9 cellular contexts compared by ENCODE assay signal in genomic region chr20:58839991-58840747, GRCh38. TPM values are rescaled to one million over a fixed set of nuclear protein-coding genes. Genes with fewer than 3 reads are reported as not detected.
DNase-seq lines count a peak whose midpoint lies in the region; ATAC-seq, FAIRE-seq and TF ChIP-seq lines count a peak whose summit lies in the region.
"Had no signal": no experiment of that assay in that cellular context is flagged by ENCODE, and none has a peak within 500 bp of the region (broad histone marks: within the 10 kb centered on the region; RNA-seq: fewer than 3 reads in every experiment).

No MANE protein-coding gene starts in this region.

- peaks cover 7 to 83% of the 10 kb centered on the region in 2 experiments; a peak in 4 of 5 replicates for H3K27me3 ChIP-seq in HepG2 (ENCODE audit: control insufficient read depth in 1 of 2, insufficient read depth in 2 of 2, low read length in 2 of 2)
- H3K27me3 ChIP-seq in right lobe of liver = no peaks in the 10 kb centered on the region
- peaks cover 40% of the 10 kb centered on the region for H3K27me3 ChIP-seq in lower lobe of right lung (ENCODE audit: low read depth)

- H4K20me1 ChIP-seq in HepG2 (ENCODE audit: insufficient read depth, low read length) = no peaks in the 10 kb centered on the region

- no peak overlapping the region for H3K9ac ChIP-seq in HepG2 (ENCODE audit: insufficient read depth, low read depth, low read length)

- no peak overlapping the region for H3K27ac ChIP-seq in HepG2 (ENCODE audit: extremely low read length, insufficient read depth, low read length)
- no peak overlapping the region for H3K27ac ChIP-seq in right lobe of liver
- no peak overlapping the region for H3K27ac ChIP-seq in lower lobe of right lung

- peak; percentile 41 for ATAC-seq in HepG2
- no peak for ATAC-seq in right lobe of liver
- ATAC-seq in lower lobe of right lung = no peak
- no peak for ATAC-seq in GM18519 (IDR thresholded peaks at IDR 0.05; ENCODE audit: low FRiP score, unreplicated experiment)
- ATAC-seq in HG02852 (IDR thresholded peaks at IDR 0.05; ENCODE audit: unreplicated experiment) = no peak

- CTCF ChIA-PET in HepG2 (lab: Yijun Ruan, JAX; ENCODE audit: low intra/inter-chr PET ratio, low total read pairs) = interaction anchor here (1.5 to 3.0 kb wide), 2 partner anchors 359 to 603 kb away, joined by 6 to 12 read pairs; no protein-coding TSS in a partner anchor

- H3K79me2 ChIP-seq in HepG2 (ENCODE audit: insufficient read depth, low read length) = no peaks in the 10 kb centered on the region

- DNase-seq in HepG2 (ENCODE audit: low spot score) = no peak
- no peak for DNase-seq in right lobe of liver
- no peak for DNase-seq in activated T-helper 1 cell treated with anti-CD3 and anti-CD28 coated beads, Interleukin-12 subunit alpha, Interleukin-12 subunit beta, Interleukin-2, Interleukin-4 antibody, amounts not matched to agents 30 ng/mL and 10 ng/mL and 1 ng/mL, durations not matched to agents 14 hours and 24 hours and 36 hours (ENCODE audit: low spot score)
- DNase-seq in lower lobe of right lung = no peak
- DNase-seq in NCI-H1092 treated with DMSO at 0.1 percent for 48 hours (lab: John Stamatoyannopoulos, UW) = no peak
- DNase-seq in NCI-H524 treated with DMSO at 0.1 percent for 48 hours (lab: John Stamatoyannopoulos, UW) = no peak
- DNase-seq: foreskin melanocyte had no signal

- peaks cover 72% of the 10 kb centered on the region for H3K27me3 Mint-ChIP-seq in activated T-helper 1 cell treated with anti-CD3 and anti-CD28 coated beads, Interleukin-12 subunit alpha, Interleukin-12 subunit beta, Interleukin-2, Interleukin-4 antibody, amounts not matched to agents 30 ng/mL and 10 ng/mL and 1 ng/mL, durations not matched to agents 14 hours and 24 hours and 36 hours (ENCODE audit: insufficient read depth)

- H3K4me1 ChIP-seq in HepG2 (ENCODE audit: insufficient read depth, low read length) (no peaks in the 10 kb centered on the region), right lobe of liver (peaks cover 0 to 6% (median 0%) of the 10 kb centered on the region in 4 donors), lower lobe of right lung (no peaks in the 10 kb centered on the region)

- H2AFZ ChIP-seq in HepG2 (ENCODE audit: low read length) = no peak overlapping the region

- no peak for TF ChIP-seq CTCF in HepG2 (CRISPR knock-in tag; IDR thresholded peaks at IDR 0.05)
- TF ChIP-seq CTCF in right lobe of liver (IDR thresholded peaks at IDR 0.05) = no peak
- TF ChIP-seq CTCF in lower lobe of right lung (IDR thresholded peaks at IDR 0.05) = no peak

- H3K36me3 Mint-ChIP-seq in activated T-helper 1 cell treated with anti-CD3 and anti-CD28 coated beads, Interleukin-12 subunit alpha, Interleukin-12 subunit beta, Interleukin-2, Interleukin-4 antibody, amounts not matched to agents 30 ng/mL and 10 ng/mL and 1 ng/mL, durations not matched to agents 14 hours and 24 hours and 36 hours (ENCODE audit: low read depth) = peaks cover 1% of the 10 kb centered on the region

- TF ChIP-seq EP300 in HepG2 (IDR thresholded peaks at IDR 0.05; ENCODE audit: low read depth in 2 of 2, low read length in 2 of 2) (no peak), HepG2 (CRISPR knock-in tag; IDR thresholded peaks at IDR 0.05; ENCODE audit: borderline replicate concordance) (no peak)

- H3K4me1 Mint-ChIP-seq in activated T-helper 1 cell treated with anti-CD3 and anti-CD28 coated beads, Interleukin-12 subunit alpha, Interleukin-12 subunit beta, Interleukin-2, Interleukin-4 antibody, amounts not matched to agents 30 ng/mL and 10 ng/mL and 1 ng/mL, durations not matched to agents 14 hours and 24 hours and 36 hours (ENCODE audit: low read depth) = no peaks in the 10 kb centered on the region

- intact Hi-C loops in HepG2 (cut with micrococcal nuclease; ENCODE audit: unreplicated experiment) (loop anchor here (5.0 kb wide), 2 partner anchors 593 to 1357 kb away; no protein-coding TSS in a partner anchor), right lobe of liver (cut with DNase I) (no loop called here), lower lobe of right lung (cut with DNase I) (no loop called here)
- intact Hi-C loops in activated T-helper 1 cell treated with anti-CD3 and anti-CD28 coated beads, Interleukin-12 subunit alpha, Interleukin-12 subunit beta, Interleukin-2, Interleukin-4 antibody, amounts not matched to agents 30 ng/mL and 10 ng/mL and 1 ng/mL, durations not matched to agents 14 hours and 24 hours and 36 hours (cut with micrococcal nuclease) = loop anchor here (10.0 kb wide), 1 partner anchor 605 kb away; no protein-coding TSS in a partner anchor

- H3K9me3 ChIP-seq in HepG2 (ENCODE audit: low read length) (no peaks in the 10 kb centered on the region), right lobe of liver (no peaks in the 10 kb centered on the region), lower lobe of right lung (no peaks in the 10 kb centered on the region)

- no peak for FAIRE-seq in HepG2 (lab: Jason Lieb, UNC)

- no TSS peak for BruUV-seq in HepG2 (replicated peaks; lab: Mats Ljungman, UMichigan)

- no peaks in the 10 kb centered on the region for H3K9me3 Mint-ChIP-seq in activated T-helper 1 cell treated with anti-CD3 and anti-CD28 coated beads, Interleukin-12 subunit alpha, Interleukin-12 subunit beta, Interleukin-2, Interleukin-4 antibody, amounts not matched to agents 30 ng/mL and 10 ng/mL and 1 ng/mL, durations not matched to agents 14 hours and 24 hours and 36 hours

- no peak overlapping the region for H3K4me2 ChIP-seq in HepG2 (ENCODE audit: low read depth, low read length)

- POLR2A ChIA-PET in HepG2 (lab: Yijun Ruan, JAX) = no interaction called here

- H3K36me3 ChIP-seq in HepG2 (replicated peaks in 1 of 2; ENCODE audit: control insufficient read depth in 1 of 2, insufficient read depth in 2 of 2, low read length in 2 of 2) = no peaks in the 10 kb centered on the region
- H3K36me3 ChIP-seq in right lobe of liver = no peaks in the 10 kb centered on the region
- H3K36me3 ChIP-seq in lower lobe of right lung = no peaks in the 10 kb centered on the region

- TF ChIP-seq POLR2A in HepG2 (IDR thresholded peaks at IDR 0.05; ENCODE audit: insufficient read depth in 1 of 2, low read depth in 2 of 2, low read length in 2 of 2) = no peak
- no peak for TF ChIP-seq POLR2A in right lobe of liver (IDR thresholded peaks at IDR 0.05)

- in situ Hi-C loops in HepG2 (cut with HindIII; ENCODE audit: extremely low pct_ligation_motif_present, low pct_unique_long_range_greater_than_20kb) = loop anchor here (10.0 kb wide), 2 partner anchors 355 to 605 kb away; no protein-coding TSS in a partner anchor

- no peak for TF ChIP-seq RAD21 in HepG2 (CRISPR knock-in tag; IDR thresholded peaks at IDR 0.05)

- H3K4me3 Mint-ChIP-seq in activated T-helper 1 cell treated with anti-CD3 and anti-CD28 coated beads, Interleukin-12 subunit alpha, Interleukin-12 subunit beta, Interleukin-2, Interleukin-4 antibody, amounts not matched to agents 30 ng/mL and 10 ng/mL and 1 ng/mL, durations not matched to agents 14 hours and 24 hours and 36 hours = peak overlapping the region; percentile 58

- H3K4me3 ChIP-seq in HepG2 (replicated peaks in 1 of 3; ENCODE audit: insufficient read depth in 1 of 3, low read depth in 2 of 3, low read length in 3 of 3) (no peak overlapping the region), right lobe of liver (no peak overlapping the region), lower lobe of right lung (peak overlapping the region; percentile 11)

- 62% methylated on average over 67 of the region's 67 CpGs for WGBS in HepG2 (ENCODE audit: low lambda C conversion rate)
- WGBS in right lobe of liver (ENCODE audit: insufficient coverage, low coverage, low lambda C conversion rate, missing lambda C conversion rate) = 54% methylated on average over 13 of the region's 67 CpGs

- H3K27ac Mint-ChIP-seq in activated T-helper 1 cell treated with anti-CD3 and anti-CD28 coated beads, Interleukin-12 subunit alpha, Interleukin-12 subunit beta, Interleukin-2, Interleukin-4 antibody, amounts not matched to agents 30 ng/mL and 10 ng/mL and 1 ng/mL, durations not matched to agents 14 hours and 24 hours and 36 hours = peak overlapping the region; percentile 55

RNA-seq across cellular contexts. Expression of gene GNAS-AS1, which starts 10.5 kb away (rescaled TPM):
- total RNA-seq in HepG2 (2016; rRNA removed; fragmentation: Illumina TruSeq; extraction: Trizol) (not detected in 2 replicates), right lobe of liver (under 1 TPM in 3 of 6 experiments, not detected in 3; 0.23 to 0.37 (median 0.27) TPM), lower lobe of right lung (0.97 TPM)
- total RNA-seq in HepG2 (2016; cell fraction: cytosol; rRNA removed; fragmentation: Illumina TruSeq; extraction: Trizol; ENCODE audit: low read depth) = not detected in 2 replicates
- total RNA-seq in HepG2 (2016; cell fraction: insoluble cytoplasmic fraction; rRNA removed; fragmentation: Illumina TruSeq; extraction: Trizol) = not detected in 2 replicates
- not detected in 2 replicates for total RNA-seq in HepG2 (2016; cell fraction: membrane; rRNA removed; fragmentation: Illumina TruSeq; extraction: Trizol)
- total RNA-seq in HepG2 (2016; cell fraction: nucleus; rRNA removed; fragmentation: Illumina TruSeq; extraction: Trizol) = not detected in 2 replicates
- not detected in 2 replicates for polyA plus RNA-seq in HepG2 (2011; rRNA removed)
- not detected in 2 replicates for polyA plus RNA-seq in HepG2 (2011; cell fraction: cytosol; rRNA removed)
- polyA plus RNA-seq in HepG2 (2011; cell fraction: nucleus; rRNA removed) = 0.06 and 0.23 TPM in 2 replicates
- polyA plus RNA-seq in HepG2 (2012) = not detected in 2 replicates
- polyA plus RNA-seq in HepG2 (2016; cell fraction: cytosol; fragmentation: Illumina TruSeq; extraction: Trizol; ENCODE audit: low read depth) = not detected in 2 replicates
- not detected in 2 replicates for polyA plus RNA-seq in HepG2 (2016; cell fraction: insoluble cytoplasmic fraction; fragmentation: Illumina TruSeq; extraction: Trizol; ENCODE audit: low read depth)
- polyA plus RNA-seq in HepG2 (2016; cell fraction: membrane; fragmentation: Illumina TruSeq; extraction: Trizol; ENCODE audit: low read depth) = not detected in 2 replicates
- polyA plus RNA-seq in HepG2 (2016; cell fraction: nucleus; fragmentation: Illumina TruSeq; extraction: Trizol; ENCODE audit: insufficient read depth, low read depth) = not detected in 2 replicates
- 0.49 TPM in 1 of 2 replicates, not detected in the other for polyA minus RNA-seq in HepG2 (2011; rRNA and poly(A)+ RNA removed; ENCODE audit: low replicate concordance)
- not detected in 2 replicates for polyA minus RNA-seq in HepG2 (2011; cell fraction: cytosol; rRNA and poly(A)+ RNA removed)
- polyA minus RNA-seq in HepG2 (2011; cell fraction: nucleus; rRNA and poly(A)+ RNA removed) = 0.26 and 0.37 TPM in 2 replicates
- 1.4 and 1.7 TPM in 2 replicates for total RNA-seq in activated T-helper 1 cell treated with anti-CD3 and anti-CD28 coated beads, Interleukin-12 subunit alpha, Interleukin-12 subunit beta, Interleukin-2, Interleukin-4 antibody, amounts not matched to agents 30 ng/mL and 10 ng/mL and 1 ng/mL, durations not matched to agents 14 hours and 24 hours and 36 hours

RNA-seq across cellular contexts. Expression of gene GNAS, which starts 12.3 kb away (rescaled TPM):
- 382 and 407 TPM in 2 replicates for total RNA-seq in HepG2 (2016; rRNA removed; fragmentation: Illumina TruSeq; extraction: Trizol)
- 604 and 617 TPM in 2 replicates for total RNA-seq in HepG2 (2016; cell fraction: cytosol; rRNA removed; fragmentation: Illumina TruSeq; extraction: Trizol; ENCODE audit: low read depth)
- total RNA-seq in HepG2 (2016; cell fraction: insoluble cytoplasmic fraction; rRNA removed; fragmentation: Illumina TruSeq; extraction: Trizol) = 369 and 397 TPM in 2 replicates
- 887 and 1,010 TPM in 2 replicates for total RNA-seq in HepG2 (2016; cell fraction: membrane; rRNA removed; fragmentation: Illumina TruSeq; extraction: Trizol)
- 281 and 324 TPM in 2 replicates for total RNA-seq in HepG2 (2016; cell fraction: nucleus; rRNA removed; fragmentation: Illumina TruSeq; extraction: Trizol)
- 1,008 and 1,029 TPM in 2 replicates for polyA plus RNA-seq in HepG2 (2011; rRNA removed)
- polyA plus RNA-seq in HepG2 (2011; cell fraction: cytosol; rRNA removed) = 1,419 and 1,481 TPM in 2 replicates
- 1,285 and 1,363 TPM in 2 replicates for polyA plus RNA-seq in HepG2 (2011; cell fraction: nucleus; rRNA removed)
- 1,216 and 1,583 TPM in 2 replicates for polyA plus RNA-seq in HepG2 (2012)
- 2,019 and 2,103 TPM in 2 replicates for polyA plus RNA-seq in HepG2 (2016; cell fraction: cytosol; fragmentation: Illumina TruSeq; extraction: Trizol; ENCODE audit: low read depth)
- 991 and 1,223 TPM in 2 replicates for polyA plus RNA-seq in HepG2 (2016; cell fraction: insoluble cytoplasmic fraction; fragmentation: Illumina TruSeq; extraction: Trizol; ENCODE audit: low read depth)
- 2,245 and 2,285 TPM in 2 replicates for polyA plus RNA-seq in HepG2 (2016; cell fraction: membrane; fragmentation: Illumina TruSeq; extraction: Trizol; ENCODE audit: low read depth)
- 1,096 and 1,140 TPM in 2 replicates for polyA plus RNA-seq in HepG2 (2016; cell fraction: nucleus; fragmentation: Illumina TruSeq; extraction: Trizol; ENCODE audit: insufficient read depth, low read depth)
- 1,501 and 1,552 TPM in 2 replicates for polyA minus RNA-seq in HepG2 (2011; rRNA and poly(A)+ RNA removed; ENCODE audit: low replicate concordance)
- polyA minus RNA-seq in HepG2 (2011; cell fraction: cytosol; rRNA and poly(A)+ RNA removed) = 671 and 731 TPM in 2 replicates
- 391 and 498 TPM in 2 replicates for polyA minus RNA-seq in HepG2 (2011; cell fraction: nucleus; rRNA and poly(A)+ RNA removed)
- 100 to 1,000 TPM; 254 to 400 (median 287) TPM for total RNA-seq in right lobe of liver
- total RNA-seq in activated T-helper 1 cell treated with anti-CD3 and anti-CD28 coated beads, Interleukin-12 subunit alpha, Interleukin-12 subunit beta, Interleukin-2, Interleukin-4 antibody, amounts not matched to agents 30 ng/mL and 10 ng/mL and 1 ng/mL, durations not matched to agents 14 hours and 24 hours and 36 hours = 498 and 505 TPM in 2 replicates
- total RNA-seq in lower lobe of right lung = 744 TPM

Comparison
In these comparisons a context has a peak if more than half of its experiments do, and no peak if none do; other contexts are left out.
1. intact Hi-C loops: an anchor here in HepG2 (5.0 kb wide) and activated T-helper 1 cell treated with anti-CD3 and anti-CD28 coated beads, Interleukin-12 subunit alpha, Interleukin-12 subunit beta, Interleukin-2, Interleukin-4 antibody, amounts not matched to agents 30 ng/mL and 10 ng/mL and 1 ng/mL, durations not matched to agents 14 hours and 24 hours and 36 hours (10.0 kb wide); none called in right lobe of liver and lower lobe of right lung.